Comparison of ENCODE assay signal across 14 cellular contexts in genomic region chr3:53566450-53567145, GRCh38.
"Had no signal": no experiment of that assay in that cellular context is flagged by ENCODE, and none has a peak within 500 bp of the region (broad histone marks: within the 10 kb centered on the region; RNA-seq: fewer than 3 reads in every experiment).

No MANE protein-coding gene starts in this region.

- H3K4me1 ChIP-seq: gastroesophageal sphincter, heart right ventricle, uterus had no signal

- H3K27me3 ChIP-seq: gastroesophageal sphincter, uterus had no signal

- H3K36me3 ChIP-seq: gastroesophageal sphincter, heart right ventricle, neutrophil, uterus had no signal

- H3K4me3 ChIP-seq: gastroesophageal sphincter, heart right ventricle, mucosa of descending colon, uterus had no signal

- H3K9me3 ChIP-seq: gastroesophageal sphincter, heart right ventricle, mucosa of descending colon, neutrophil, uterus had no signal

- ATAC-seq: activated CD4-positive, CD25-positive, alpha-beta regulatory T cell treated with anti-CD3 and anti-CD28 coated beads, Interleukin-2, amount 50 U/mL, for 24 hours; effector memory CD8-positive, alpha-beta T cell; gastroesophageal sphincter; heart right ventricle; left colon; mucosa of descending colon; naive thymus-derived CD4-positive, alpha-beta T cell; stimulated activated memory B cell treated with anti-CD40 and anti-IgM and Interleukin-4, amounts not matched to agents 10 μg/mL and 1 μg/mL and 100 μg/mL, for 72 hours had no signal

- DNase-seq: activated naive CD8-positive, alpha-beta T cell treated with anti-CD3 and anti-CD28 coated beads for 36 hours; effector memory CD8-positive, alpha-beta T cell; erythroblast; heart right ventricle; left colon; mucosa of descending colon; naive thymus-derived CD4-positive, alpha-beta T cell; retina; stimulated activated CD4-positive, alpha-beta T cell treated with anti-CD3 and anti-CD28 coated beads, Interleukin-2, amount 100 ng/mL, for 48 hours; uterus had no signal

- H3K27ac ChIP-seq: gastroesophageal sphincter, heart right ventricle, neutrophil, uterus had no signal
